Comparison of ENCODE assay signal across 2 cellular contexts in genomic region chr1:24190970-24191570, GRCh38.
TF ChIP-seq lines count a peak whose summit lies in the region.

No MANE protein-coding gene starts in this region.

TF ChIP-seq in WTC11, 78 proteins besides CTCF, POLR2A, EP300 and RAD21 (continued from another document):
- no peak for TF ChIP-seq ZMAT4 (CRISPR knock-in tag; IDR thresholded peaks at IDR 0.05)
- no peak for TF ChIP-seq NFYB (CRISPR knock-in tag; conservative IDR thresholded peaks at IDR 0.05; ENCODE audit: low read depth)
- TF ChIP-seq ZNF396 (CRISPR knock-in tag; IDR thresholded peaks at IDR 0.05; ENCODE audit: borderline replicate concordance), result no peak
- no peak for TF ChIP-seq GABPB1 (CRISPR knock-in tag; IDR thresholded peaks at IDR 0.05)
- TF ChIP-seq FOXP4 (CRISPR knock-in tag; IDR thresholded peaks at IDR 0.05), result no peak
- no peak for TF ChIP-seq ZNF423 (CRISPR knock-in tag; IDR thresholded peaks at IDR 0.05)

TF ChIP-seq in GM23338, 12 proteins besides CTCF, POLR2A, EP300 and RAD21 (continued from another document):
- TF ChIP-seq ZNF462 (CRISPR knock-in tag; IDR thresholded peaks at IDR 0.05), result no peak
- TF ChIP-seq NANOG (IDR thresholded peaks at IDR 0.05; ENCODE audit: borderline replicate concordance), result no peak
- TF ChIP-seq EZH2phosphoT487 (IDR thresholded peaks at IDR 0.05; ENCODE audit: unreplicated experiment), result no peak
- no peak for TF ChIP-seq ZNF114 (CRISPR knock-in tag; IDR thresholded peaks at IDR 0.05)
- TF ChIP-seq EZH2 (IDR thresholded peaks at IDR 0.05; ENCODE audit: low read depth, unreplicated experiment), result no peak
- TF ChIP-seq ETS1 (IDR thresholded peaks at IDR 0.05), result no peak
- no peak for TF ChIP-seq POLR2AphosphoS5 (IDR thresholded peaks at IDR 0.05; ENCODE audit: low read depth)
- no peak for TF ChIP-seq CREB1 (CRISPR knock-in tag; IDR thresholded peaks at IDR 0.05; ENCODE audit: low read depth)
- TF ChIP-seq STAT1 (IDR thresholded peaks at IDR 0.05; ENCODE audit: unreplicated experiment), result no peak
- TF ChIP-seq ZNF331 (CRISPR knock-in tag; IDR thresholded peaks at IDR 0.05; ENCODE audit: low read depth), result no peak
- no peak for TF ChIP-seq REST (IDR thresholded peaks at IDR 0.05; ENCODE audit: unreplicated experiment)
